Comparison of ENCODE assay signal across 8 cellular contexts in the genomic region with DNA sequence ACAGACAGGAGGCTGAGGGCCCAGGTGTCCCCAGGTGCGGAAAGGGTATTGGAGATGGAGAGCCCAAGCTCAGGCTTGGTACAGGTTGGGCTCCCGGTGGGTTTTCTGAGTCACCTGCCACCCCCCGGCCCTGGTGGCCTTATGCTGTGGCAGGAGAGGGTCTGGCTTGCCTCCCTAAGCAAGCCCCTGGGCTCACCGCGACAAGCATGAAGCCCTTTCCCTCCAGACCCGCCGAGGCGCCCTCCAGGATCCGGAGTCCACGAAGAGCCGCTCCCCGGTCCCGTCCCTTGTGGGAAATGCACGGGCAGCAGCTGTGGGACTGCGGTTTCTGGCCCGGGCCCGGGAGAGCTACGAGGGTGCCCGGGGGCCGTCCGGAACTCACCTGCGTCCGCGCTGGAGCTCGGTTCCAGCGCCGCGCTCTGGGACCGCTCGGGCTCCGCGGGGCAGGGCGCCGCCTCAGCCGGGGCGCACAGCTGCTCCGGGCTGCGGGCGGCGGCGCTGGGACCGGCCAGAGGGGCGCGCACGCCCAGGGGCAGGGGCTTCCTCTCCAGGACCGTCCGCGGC. TPM values are rescaled to one million over a fixed set of nuclear protein-coding genes. Genes with fewer than 3 reads are reported as not detected.
A peak's percentile ranks its signal among the peaks of the same experiment; 100 is the strongest.
DNase-seq lines count a peak whose midpoint lies in the region; ATAC-seq and TF ChIP-seq lines count a peak whose summit lies in the region.

No MANE protein-coding gene starts in this region.

- H3K27ac ChIP-seq in IMR-90 (ENCODE audit: insufficient read depth, low read length), result no peak overlapping the region
- peak overlapping the region in 3 of 21 experiments; percentile 11 to 72 (median 29) for H3K27ac ChIP-seq in skin epidermis

- H2BK20ac ChIP-seq in IMR-90 (ENCODE audit: low read depth, low read length), result no peak overlapping the region

- peak overlapping the region; percentile 29 for H3K4me2 ChIP-seq in IMR-90 (ENCODE audit: low read depth, low read length)

- peak overlapping the region; percentile 51 for H3K4me3 Mint-ChIP-seq in activated CD4-positive, alpha-beta T cell treated with anti-CD3 and anti-CD28 coated beads for 36 hours

- no peak overlapping the region for H3K18ac ChIP-seq in IMR-90 (ENCODE audit: low read depth, low read length)

- dilution Hi-C loops in IMR-90 (cut with HindIII; ENCODE audit: low sequenced_read_pairs, unreplicated experiment), result no loop called here

- no peak overlapping the region for H3K4ac ChIP-seq in IMR-90 (ENCODE audit: low read depth, low read length)

- H2BK120ac ChIP-seq in IMR-90 (ENCODE audit: low read depth, low read length), result no peak overlapping the region

- no peak overlapping the region for H3K9ac ChIP-seq in IMR-90 (ENCODE audit: low read depth, low read length)

- H3K9me3 Mint-ChIP-seq in activated CD4-positive, alpha-beta T cell treated with anti-CD3 and anti-CD28 coated beads for 36 hours (ENCODE audit: low read depth), result no peaks in the 10 kb centered on the region

- H3K27ac Mint-ChIP-seq in activated CD4-positive, alpha-beta T cell treated with anti-CD3 and anti-CD28 coated beads for 36 hours, result no peak overlapping the region

- H2AFZ ChIP-seq in IMR-90 (replicated peaks; ENCODE audit: low read length, poor library complexity), result peak overlapping the region; percentile 77

- H3K56ac ChIP-seq in IMR-90 (ENCODE audit: extremely low read depth, insufficient read depth, low read length), result no peak overlapping the region

- H4K20me1 ChIP-seq in IMR-90 (ENCODE audit: insufficient read depth, low read length), result no peaks in the 10 kb centered on the region

- ATAC-seq in activated CD4-positive, alpha-beta T cell treated with anti-CD3 and anti-CD28 coated beads for 36 hours, result no peak
- ATAC-seq in IMR-90 (ENCODE audit: low read depth) (peak; percentile 13), HG03457 (IDR thresholded peaks at IDR 0.05; ENCODE audit: unreplicated experiment) (no peak), HG02852 (IDR thresholded peaks at IDR 0.05; ENCODE audit: unreplicated experiment) (no peak)

- no peak overlapping the region for H2BK5ac ChIP-seq in IMR-90 (ENCODE audit: low read depth, low read length, poor library complexity, severe bottlenecking)

- CTCF ChIA-PET in activated CD4-positive, alpha-beta T cell treated with anti-CD3 and anti-CD28 coated beads for 36 hours (lab: Charles Lee), result interaction anchor here (0.6 to 4.8 kb wide), 15 partner anchors 9 to 1512 kb away, joined by 3 to 32 read pairs (median 4); partner anchors contain the start of gene NPDC1
- CTCF ChIA-PET in IMR-90 (lab: Yijun Ruan, JAX), result interaction anchor here (0.7 kb wide), 1 partner anchor 40 kb away, joined by 4 read pairs; no protein-coding TSS in a partner anchor

- H3K27me3 Mint-ChIP-seq in activated CD4-positive, alpha-beta T cell treated with anti-CD3 and anti-CD28 coated beads for 36 hours, result no peaks in the 10 kb centered on the region

- H3K4me3 ChIP-seq in IMR-90 (ENCODE audit: insufficient read depth, low read depth, low read length) (peak overlapping the region; percentile 53; the same call in 1 of the 2 replicates), skin epidermis (peak overlapping the region; percentile 32 to 52 (median 48))

- WGBS in IMR-90 (ENCODE audit: extremely low coverage in 2 of 2, insufficient read length in 1 of 2), 2 experiments, result 5% methylated on average over 18 of the region's 48 CpGs; no CpG with 5 or more reads in 1 of the 2 experiments

- TF ChIP-seq RAD21 in IMR-90 (IDR thresholded peaks at IDR 0.05; ENCODE audit: low read length), result no peak

- H3K4me1 ChIP-seq in IMR-90 (ENCODE audit: control insufficient read depth, insufficient read depth, low read length), result peaks cover 3% of the 10 kb centered on the region; the same call in 1 of the 2 replicates

- peak overlapping the region; percentile 42 for H2AK9ac ChIP-seq in IMR-90 (replicated peaks; ENCODE audit: low read depth, low read length, poor library complexity)

- peaks cover 2 to 11% of the 10 kb centered on the region in 2 experiments for H3K79me1 ChIP-seq in IMR-90 (ENCODE audit: low read depth in 1 of 2, low read length in 2 of 2)

- no peaks in the 10 kb centered on the region for H3K36me3 ChIP-seq in IMR-90 (ENCODE audit: control insufficient read depth, insufficient read depth, low read length)

- no peak for TF ChIP-seq POLR2A in IMR-90 (IDR thresholded peaks at IDR 0.05; ENCODE audit: low read depth, low read length)

- no peaks in the 10 kb centered on the region for H3K9me3 ChIP-seq in IMR-90 (ENCODE audit: control insufficient read depth, insufficient read depth, low read length)

- H4K8ac ChIP-seq in IMR-90 (ENCODE audit: low read depth in 2 of 2, low read length in 2 of 2), result no peak overlapping the region

- no TSS peak for BruUV-seq in IMR-90 (replicated peaks; lab: Mats Ljungman, UMichigan)

- H3K4me1 Mint-ChIP-seq in activated CD4-positive, alpha-beta T cell treated with anti-CD3 and anti-CD28 coated beads for 36 hours, result peaks cover 9% of the 10 kb centered on the region

- TF ChIP-seq CTCF in IMR-90 (conservative IDR thresholded peaks at IDR 0.05; ENCODE audit: low read depth, low read length), result no peak

- no peak overlapping the region for H3K23ac ChIP-seq in IMR-90 (ENCODE audit: low read depth, low read length)

- no peak overlapping the region for H4K5ac ChIP-seq in IMR-90 (ENCODE audit: low read depth, low read length)

- H3K14ac ChIP-seq in IMR-90 (replicated peaks; ENCODE audit: low read depth, low read length), result no peak overlapping the region

- H2BK15ac ChIP-seq in IMR-90 (ENCODE audit: low read depth, low read length), result no peak overlapping the region

- no peak overlapping the region for H4K91ac ChIP-seq in IMR-90 (ENCODE audit: insufficient read depth, low read depth, low read length)

- H3K27me3 ChIP-seq in IMR-90 (ENCODE audit: control insufficient read depth, insufficient read depth, low read length), result no peaks in the 10 kb centered on the region; the same call in 1 of the 2 replicates

- H3K9me1 ChIP-seq in IMR-90 (ENCODE audit: insufficient read depth, low read length), result no peaks in the 10 kb centered on the region

- DNase-seq in activated CD4-positive, alpha-beta T cell treated with anti-CD3 and anti-CD28 coated beads for 36 hours, result peak; percentile 36
- DNase-seq in activated CD4-positive, alpha-beta T cell treated with anti-CD3 and anti-CD28 coated beads for 48 hours, result no peak
- no peak for DNase-seq in IMR-90
- peak; percentile 68 for DNase-seq in ecto neural progenitor cell (ENCODE audit: low spot score)
- DNase-seq in amniotic stem cell (lab: John Stamatoyannopoulos, UW), result no peak

- POLR2A ChIA-PET in activated CD4-positive, alpha-beta T cell treated with anti-CD3 and anti-CD28 coated beads for 36 hours (lab: Charles Lee), result interaction anchor here (1.6 kb wide), 1 partner anchor 17 kb away, joined by 11 read pairs; the partner anchor contains the start of gene MAN1B1
- POLR2A ChIA-PET in IMR-90 (lab: Charles Lee; ENCODE audit: unreplicated experiment), result interaction anchor here (0.6 kb wide), 1 partner anchor 1185 kb away, joined by 3 read pairs; no protein-coding TSS in a partner anchor

- in situ Hi-C loops in IMR-90 (cut with MboI; ENCODE audit: low sequenced_read_pairs), result no loop called here

- intact Hi-C loops in activated CD4-positive, alpha-beta T cell treated with anti-CD3 and anti-CD28 coated beads for 36 hours (cut with DNase I, micrococcal nuclease), result loop anchor here (1.0 to 10.0 kb wide), 9 partner anchors 15 to 285 kb away; partner anchors contain the start of genes ABCA2 (in 2 of the 2), MAN1B1 (in 1 of the 2), NPDC1 (in 1 of the 2) and TMEM141 (in 1 of the 2)
- intact Hi-C loops in IMR-90 (cut with micrococcal nuclease), result loop anchor here (1.0 kb wide), 1 partner anchor 17 kb away; the partner anchor contains the start of gene MAN1B1

- H3K36me3 Mint-ChIP-seq in activated CD4-positive, alpha-beta T cell treated with anti-CD3 and anti-CD28 coated beads for 36 hours (ENCODE audit: low read depth), result no peaks in the 10 kb centered on the region

- H2AK5ac ChIP-seq in IMR-90 (ENCODE audit: low read depth, low read length), result no peak overlapping the region

TF ChIP-seq in IMR-90, 13 proteins besides CTCF, POLR2A, EP300 and RAD21 (continues in another document):
- TF ChIP-seq FOS (IDR thresholded peaks at IDR 0.05; ENCODE audit: low read depth, low read length), result no peak
- TF ChIP-seq RFX5 (IDR thresholded peaks at IDR 0.05; ENCODE audit: low read depth, low read length), result no peak
- TF ChIP-seq RCOR1 (IDR thresholded peaks at IDR 0.05; ENCODE audit: insufficient replicate concordance, low read length), result no peak
- TF ChIP-seq MAZ (IDR thresholded peaks at IDR 0.05; ENCODE audit: borderline replicate concordance, low read depth, low read length), result no peak

RNA-seq across cellular contexts. Expression of gene SAPCD2, which starts 0.8 kb away (rescaled TPM):
- total RNA-seq in activated CD4-positive, alpha-beta T cell treated with anti-CD3 and anti-CD28 coated beads for 36 hours, result 1 to 10 TPM; 6.4 to 8.8 TPM
- total RNA-seq in IMR-90 (2012; rRNA removed), result 3.3 and 3.4 TPM in 2 replicates
- polyA plus RNA-seq in IMR-90 (2012; rRNA removed), result 4.9 and 6.4 TPM in 2 replicates
- polyA plus RNA-seq in IMR-90 (2012; cell fraction: cytosol; rRNA removed), result 3.1 and 4.5 TPM in 2 replicates
- 3.0 and 9.5 TPM in 2 replicates for polyA plus RNA-seq in IMR-90 (2012; cell fraction: nucleus; rRNA removed; ENCODE audit: low replicate concordance)

RNA-seq across cellular contexts. Expression of gene UAP1L1, which starts 7.7 kb away (rescaled TPM):
- total RNA-seq in activated CD4-positive, alpha-beta T cell treated with anti-CD3 and anti-CD28 coated beads for 36 hours, result 10 to 100 TPM; 12.5 to 14.4 TPM
- 2.3 and 2.5 TPM in 2 replicates for total RNA-seq in IMR-90 (2012; rRNA removed)
- 8.7 and 9.8 TPM in 2 replicates for polyA plus RNA-seq in IMR-90 (2012; rRNA removed)
- 4.2 and 5.1 TPM in 2 replicates for polyA plus RNA-seq in IMR-90 (2012; cell fraction: cytosol; rRNA removed)
- polyA plus RNA-seq in IMR-90 (2012; cell fraction: nucleus; rRNA removed; ENCODE audit: low replicate concordance), result 45.6 and 69.6 TPM in 2 replicates

RNA-seq across cellular contexts. Expression of gene ENTPD2, which starts 15.7 kb away (rescaled TPM):
- total RNA-seq in activated CD4-positive, alpha-beta T cell treated with anti-CD3 and anti-CD28 coated beads for 36 hours, result under 1 TPM in 1 of 2 experiments, not detected in 1; 0.19 TPM
- not detected in 2 replicates for total RNA-seq in IMR-90 (2012; rRNA removed)
- not detected in 2 replicates for polyA plus RNA-seq in IMR-90 (2012; rRNA removed)
- polyA plus RNA-seq in IMR-90 (2012; cell fraction: cytosol; rRNA removed), result not detected in 2 replicates
- 0.09 TPM in 1 of 2 replicates, not detected in the other for polyA plus RNA-seq in IMR-90 (2012; cell fraction: nucleus; rRNA removed; ENCODE audit: low replicate concordance)

RNA-seq across cellular contexts. Expression of gene MAN1B1, which starts 17.2 kb away (rescaled TPM):
- total RNA-seq in activated CD4-positive, alpha-beta T cell treated with anti-CD3 and anti-CD28 coated beads for 36 hours, result 10 to 100 TPM; 21.6 to 26.7 TPM
- total RNA-seq in IMR-90 (2012; rRNA removed), result 25.0 and 28.7 TPM in 2 replicates
- polyA plus RNA-seq in IMR-90 (2012; rRNA removed), result 49.8 and 55.1 TPM in 2 replicates
- 54.5 and 68.5 TPM in 2 replicates for polyA plus RNA-seq in IMR-90 (2012; cell fraction: cytosol; rRNA removed)
- polyA plus RNA-seq in IMR-90 (2012; cell fraction: nucleus; rRNA removed; ENCODE audit: low replicate concordance), result 89.2 and 183 TPM in 2 replicates

RNA-seq across cellular contexts. Expression of gene NPDC1, which starts 23.6 kb away (rescaled TPM):
- total RNA-seq in activated CD4-positive, alpha-beta T cell treated with anti-CD3 and anti-CD28 coated beads for 36 hours, result 10 to 100 TPM; 21.0 to 23.1 TPM
- 2.7 and 2.8 TPM in 2 replicates for total RNA-seq in IMR-90 (2012; rRNA removed)
- 58.1 and 74.0 TPM in 2 replicates for polyA plus RNA-seq in IMR-90 (2012; rRNA removed)
- polyA plus RNA-seq in IMR-90 (2012; cell fraction: cytosol; rRNA removed), result 57.6 and 91.2 TPM in 2 replicates
- polyA plus RNA-seq in IMR-90 (2012; cell fraction: nucleus; rRNA removed; ENCODE audit: low replicate concordance), result 327 and 712 TPM in 2 replicates

Comparison
In these comparisons a context has a peak if more than half of its experiments do, and no peak if none do; other contexts are left out.
1. DNase-seq: peak in activated CD4-positive, alpha-beta T cell treated with anti-CD3 and anti-CD28 coated beads for 36 hours (single experiment) and ecto neural progenitor cell (single experiment); none in activated CD4-positive, alpha-beta T cell treated with anti-CD3 and anti-CD28 coated beads for 48 hours (single experiment), IMR-90 (single experiment) and amniotic stem cell (single experiment).